In the genomic region with DNA sequence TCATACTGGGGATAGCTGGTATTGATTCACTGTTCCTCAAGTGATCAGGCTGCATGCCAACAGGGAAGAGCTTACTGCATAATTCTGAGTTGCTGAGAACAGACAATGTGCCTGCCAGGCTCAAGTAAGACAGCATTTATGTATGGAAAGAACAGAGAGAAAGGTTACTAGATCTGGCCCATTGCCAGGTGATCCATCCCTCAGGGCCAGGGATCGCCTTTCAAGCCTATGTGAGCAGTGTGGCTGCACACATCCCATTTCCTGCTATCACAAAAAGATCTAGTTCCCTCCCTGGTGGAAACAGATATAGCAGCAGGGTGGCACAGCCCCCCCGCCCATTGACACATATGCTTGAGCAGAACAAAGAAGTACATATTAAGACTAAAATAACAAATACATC, we compare ENCODE assay signal across 17 cellular contexts.
DNase-seq lines count a peak whose midpoint lies in the region; ATAC-seq and TF ChIP-seq lines count a peak whose summit lies in the region.
"Had no signal": no experiment of that assay in that cellular context is flagged by ENCODE, and none has a peak within 500 bp of the region (broad histone marks: within the 10 kb centered on the region; RNA-seq: fewer than 3 reads in every experiment).

No MANE protein-coding gene starts in this region.

- TF ChIP-seq CTCF in PC-3 (conservative IDR thresholded peaks at IDR 0.05; ENCODE audit: low read depth, low read length) (no peak), foreskin keratinocyte (conservative IDR thresholded peaks at IDR 0.05) (peak; percentile 23), ascending aorta (IDR thresholded peaks at IDR 0.05) (no peak), dorsolateral prefrontal cortex (IDR thresholded peaks at IDR 0.05 in 54 of 56, conservative IDR thresholded peaks at IDR 0.05 in 2 of 56; ENCODE audit: low read depth in 1 of 56, partially characterized antibody in 56 of 56) (no peak)

- no peaks in the 10 kb centered on the region for H3K9me3 ChIP-seq in PC-3 (ENCODE audit: low read length)
- no peaks in the 10 kb centered on the region for H3K9me3 ChIP-seq in ascending aorta
- H3K9me3 ChIP-seq: heart left ventricle, left ventricle myocardium inferior, testis had no signal

- BruUV-seq in PC-3 (replicated peaks; lab: Mats Ljungman, UMichigan), result no TSS peak

- intact Hi-C loops in PC-3 (cut with micrococcal nuclease), result no loop called here
- intact Hi-C loops in ascending aorta (cut with DNase I), result no loop called here
- intact Hi-C loops in dorsolateral prefrontal cortex (cut with DNase I), result no loop called here

- CTCF ChIA-PET in PC-3 (lab: Charles Lee), result no interaction called here

- no peak overlapping the region for H3K4me2 ChIP-seq in PC-3 (ENCODE audit: low read length)

- H3K36me3 ChIP-seq in PC-3 (ENCODE audit: low read depth, low read length) (no peaks in the 10 kb centered on the region), ascending aorta (no peaks in the 10 kb centered on the region)
- H3K36me3 ChIP-seq: heart left ventricle, left ventricle myocardium inferior, Peyer's patch had no signal

- no peaks in the 10 kb centered on the region for H3K79me2 ChIP-seq in PC-3 (ENCODE audit: low read length)

- no peaks in the 10 kb centered on the region for H4K20me1 ChIP-seq in PC-3 (ENCODE audit: low read length)

- peak; percentile 96 for DNase-seq in DMS53 (lab: John Stamatoyannopoulos, UW)
- peak; percentile 55 for DNase-seq in M059J (ENCODE audit: low read depth)
- DNase-seq in PC-3, result peak; percentile 50
- peak; percentile 34 to 55 for DNase-seq in foreskin keratinocyte
- DNase-seq in ascending aorta (ENCODE audit: low spot score in 2 of 2), result no peak
- no peak for DNase-seq in dorsolateral prefrontal cortex
- DNase-seq in GDM1 (lab: John Stamatoyannopoulos, UW), result no peak
- DNase-seq: activated B cell treated with CpG ODN at 0.5 μM for 24 hours; amniotic stem cell; CD8-positive, alpha-beta T cell; effector memory CD8-positive, alpha-beta T cell; heart left ventricle; left ventricle myocardium inferior; NCI-H1694; Peyer's patch; testis had no signal

- H3K9ac ChIP-seq in PC-3 (ENCODE audit: low read length), result no peak overlapping the region

- no peaks in the 10 kb centered on the region for H3F3A ChIP-seq in PC-3 (ENCODE audit: low read length, unreplicated experiment)

- H3K4me1 ChIP-seq in PC-3 (ENCODE audit: insufficient read depth, low read length) (no peaks in the 10 kb centered on the region), foreskin keratinocyte (no peaks in the 10 kb centered on the region), ascending aorta (no peaks in the 10 kb centered on the region)
- H3K4me1 ChIP-seq: heart left ventricle, left ventricle myocardium inferior, Peyer's patch, testis had no signal

- no peaks in the 10 kb centered on the region for H3K27me3 ChIP-seq in PC-3 (ENCODE audit: low read length)
- H3K27me3 ChIP-seq in foreskin keratinocyte, result no peaks in the 10 kb centered on the region
- no peaks in the 10 kb centered on the region for H3K27me3 ChIP-seq in ascending aorta
- no peaks in the 10 kb centered on the region for H3K27me3 ChIP-seq in dorsolateral prefrontal cortex
- H3K27me3 ChIP-seq: heart left ventricle, Peyer's patch, testis had no signal

- no peak overlapping the region for H3K27ac ChIP-seq in PC-3 (ENCODE audit: low read length)
- H3K27ac ChIP-seq in foreskin keratinocyte, result no peak overlapping the region
- no peak overlapping the region for H3K27ac ChIP-seq in ascending aorta
- no peak overlapping the region for H3K27ac ChIP-seq in dorsolateral prefrontal cortex
- H3K27ac ChIP-seq: heart left ventricle, left ventricle myocardium inferior, Peyer's patch, testis had no signal

- H3K4me3 ChIP-seq in PC-3 (ENCODE audit: low read length) (no peak overlapping the region), ascending aorta (no peak overlapping the region), dorsolateral prefrontal cortex (no peak overlapping the region)
- H3K4me3 ChIP-seq: heart left ventricle, left ventricle myocardium inferior, Peyer's patch, testis had no signal

- H2AFZ ChIP-seq in PC-3 (ENCODE audit: low read length), result no peak overlapping the region

- ATAC-seq in PC-3 (peak; percentile 62; the same call in 1 of the 2 replicates), foreskin keratinocyte (peak; percentile 85), HG03432 (IDR thresholded peaks at IDR 0.05; ENCODE audit: unreplicated experiment) (no peak)
- ATAC-seq: CD8-positive, alpha-beta T cell; effector memory CD8-positive, alpha-beta T cell; heart left ventricle had no signal

- POLR2A ChIA-PET in PC-3 (lab: Charles Lee; ENCODE audit: unreplicated experiment), result no interaction called here

- H3K9me2 ChIP-seq in PC-3 (replicated peaks; ENCODE audit: low read length), result no peaks in the 10 kb centered on the region

Comparison
In these comparisons a context has a peak if more than half of its experiments do, and no peak if none do; other contexts are left out.
1. DNase-seq: peak in DMS53 (single experiment), M059J (single experiment), PC-3 (single experiment) and foreskin keratinocyte (2 of 2); none in ascending aorta (0 of 2), dorsolateral prefrontal cortex (0 of 10) and GDM1 (single experiment).